In genomic region chr13:41131665-41132511, GRCh38 we compare ENCODE assay signal across 8 cellular contexts. TPM values are rescaled to one million over a fixed set of nuclear protein-coding genes. Genes with fewer than 3 reads are reported as not detected.
DNase-seq lines count a peak whose midpoint lies in the region; ATAC-seq and TF ChIP-seq lines count a peak whose summit lies in the region.
"Not testable (repeated sequence)": the region's sequence is repeated elsewhere in the genome, so short reads cannot be mapped to it uniquely, and the experiment has no call there.

No MANE protein-coding gene starts in this region.

- not testable (repeated sequence) for H3K27me3 Mint-ChIP-seq in GM23338 (ENCODE audit: insufficient read depth, low read depth, poor library complexity); T-cell; natural killer cell (ENCODE audit: low read depth in 2 of 2)

- peaks cover 18% of the 10 kb centered on the region for H3K36me3 ChIP-seq in DND-41 (ENCODE audit: insufficient read depth, low read length)
- not testable (repeated sequence) for H3K36me3 ChIP-seq in GM23338 (ENCODE audit: insufficient read depth); body of pancreas (replicated peaks in 1 of 2; ENCODE audit: insufficient read depth in 1 of 2, low read depth in 2 of 2); heart left ventricle

- H3F3A ChIP-seq in GM23338 (replicated peaks; ENCODE audit: low read depth) = not testable (repeated sequence)

- H3K9ac ChIP-seq in DND-41 (ENCODE audit: low read depth, low read length) = peak overlapping the region; percentile 67

- peak overlapping the region; percentile 45 to 92 for H3K4me3 ChIP-seq in DND-41 (ENCODE audit: low read depth in 1 of 2, low read length in 2 of 2)
- peak overlapping the region; percentile 59 for H3K4me3 ChIP-seq in GM23338
- peak overlapping the region; percentile 75 for H3K4me3 ChIP-seq in HL-60 (replicated peaks; ENCODE audit: insufficient read depth, low read length)
- peak overlapping the region; percentile 67 to 84 for H3K4me3 ChIP-seq in body of pancreas
- peak overlapping the region; percentile 64 to 88 (median 76) for H3K4me3 ChIP-seq in heart left ventricle

- peak; percentile 7 for ATAC-seq in DND-41 (ENCODE audit: insufficient read depth, low read depth)
- ATAC-seq in GM23338 = peak; percentile 36
- ATAC-seq in T-cell (replicated peaks in 1 of 4) = peak in 3 of 4 experiments; percentile 3 to 8 (median 7)
- ATAC-seq in body of pancreas = peak; percentile 17
- ATAC-seq in heart left ventricle = peak; percentile 28 to 35 (median 34)
- peak; percentile 1 to 10 (median 8) for ATAC-seq in natural killer cell

- H3K27me3 ChIP-seq in DND-41 (ENCODE audit: insufficient read depth, low read length, poor library complexity); GM23338 (ENCODE audit: insufficient read depth); HL-60 (ENCODE audit: insufficient read depth, poor library complexity, severe bottlenecking); body of pancreas; heart left ventricle: not testable (repeated sequence)

- peaks cover 49% of the 10 kb centered on the region for H3K4me1 ChIP-seq in DND-41 (ENCODE audit: insufficient read depth, low read length)
- H3K4me1 ChIP-seq in GM23338 (ENCODE audit: insufficient read depth) = peaks cover 17% of the 10 kb centered on the region
- peaks cover 44% of the 10 kb centered on the region for H3K4me1 ChIP-seq in body of pancreas
- peaks cover 0 to 54% (median 35%) of the 10 kb centered on the region in 12 donors for H3K4me1 ChIP-seq in heart left ventricle

- H3K36me3 Mint-ChIP-seq in GM23338 (ENCODE audit: low read depth) (peaks cover 20% of the 10 kb centered on the region), T-cell (peaks cover 13% of the 10 kb centered on the region)
- H3K36me3 Mint-ChIP-seq in natural killer cell = not testable (repeated sequence)

- POLR2A ChIA-PET in T-cell (lab: Charles Lee) = not testable (repeated sequence)

- TF ChIP-seq POLR2A in body of pancreas (IDR thresholded peaks at IDR 0.05); heart left ventricle (IDR thresholded peaks at IDR 0.05): not testable (repeated sequence)

- H3K79me2 ChIP-seq in DND-41 (ENCODE audit: insufficient read depth, low read length) (peaks cover 70% of the 10 kb centered on the region), GM23338 (replicated peaks; ENCODE audit: insufficient read depth) (peaks cover 39% of the 10 kb centered on the region)

- not testable (repeated sequence) for H3K9me3 Mint-ChIP-seq in GM23338, T-cell, natural killer cell

- CTCF ChIA-PET in T-cell (lab: Charles Lee) = not testable (repeated sequence)

- H3K4me1 Mint-ChIP-seq in GM23338 (peaks cover 32% of the 10 kb centered on the region), T-cell (peaks cover 54 to 63% (median 56%) of the 10 kb centered on the region in 3 donors), natural killer cell (peaks cover 40 to 41% of the 10 kb centered on the region in 2 donors)

- H3K27ac Mint-ChIP-seq in GM23338 (peak overlapping the region; percentile 96), T-cell (peak overlapping the region; percentile 92 to 94), natural killer cell (peak overlapping the region; percentile 93 to 96)

- intact Hi-C loops in body of pancreas (cut with DNase I) = not testable (repeated sequence)
- intact Hi-C loops in heart left ventricle (cut with DNase I) (loop anchor here in 9 of 10 donors (1.0 to 5.0 kb wide), 6 partner anchors 60 to 130 kb away; partner anchors contain the start of genes KBTBD7 (in 9 of the 9), WBP4 (in 2 of the 9) and MTRF1 (in 1 of the 9)), natural killer cell (cut with micrococcal nuclease) (loop anchor here (1.0 kb wide), 4 partner anchors 62 to 179 kb away; partner anchors contain the start of genes KBTBD7, MTRF1, NAA16 and WBP4)

- TF ChIP-seq CTCF in DND-41 (IDR thresholded peaks at IDR 0.05; ENCODE audit: borderline replicate concordance, extremely low read depth, low read length, poor library complexity, severe bottlenecking); GM23338 (conservative IDR thresholded peaks at IDR 0.05; ENCODE audit: low read depth in 2 of 2); HL-60 (IDR thresholded peaks at IDR 0.05; ENCODE audit: insufficient read depth, low read length); body of pancreas (IDR thresholded peaks at IDR 0.05); heart left ventricle (IDR thresholded peaks at IDR 0.05); natural killer cell (IDR thresholded peaks at IDR 0.05): not testable (repeated sequence)

- H4K20me1 ChIP-seq in DND-41 (ENCODE audit: insufficient read depth, low read length); GM23338 (replicated peaks; ENCODE audit: insufficient read depth): not testable (repeated sequence)

- peak overlapping the region; percentile 74 for H2AFZ ChIP-seq in DND-41 (ENCODE audit: low read depth, low read length)
- not testable (repeated sequence) for H2AFZ ChIP-seq in GM23338

- peak overlapping the region; percentile 88 for H3K4me2 ChIP-seq in DND-41 (ENCODE audit: insufficient read depth, low read length)
- H3K4me2 ChIP-seq in GM23338 = peak overlapping the region; percentile 81

- H3K4me3 Mint-ChIP-seq in GM23338 (peak overlapping the region; percentile 97), T-cell (peak overlapping the region; percentile 96 to 99 (median 98)), natural killer cell (peak overlapping the region; percentile 98)

- WGBS in body of pancreas, 2 donors = 24 to 37% methylated on average over 12 to 48 of the region's 48 CpGs
- WGBS in heart left ventricle, 4 donors = 21 to 32% (median 25%) methylated on average over 17 to 48 of the region's 48 CpGs

- H3K9me2 ChIP-seq in GM23338 (ENCODE audit: insufficient read depth) = not testable (repeated sequence)

- H3K9me3 ChIP-seq in DND-41 (ENCODE audit: insufficient read depth, low read length, severe bottlenecking); body of pancreas; heart left ventricle: not testable (repeated sequence)

- H3K27ac ChIP-seq in DND-41 (ENCODE audit: low read length) = peak overlapping the region; percentile 76
- not testable (repeated sequence) for H3K27ac ChIP-seq in GM23338 (ENCODE audit: low read depth)
- H3K27ac ChIP-seq in HL-60 (replicated peaks) = peak overlapping the region; percentile 80
- peak overlapping the region; percentile 39 to 82 (median 75) for H3K27ac ChIP-seq in body of pancreas
- H3K27ac ChIP-seq in heart left ventricle = peak overlapping the region; percentile 77 to 91 (median 86)
- H3K27ac ChIP-seq in substantia nigra (ENCODE audit: low read depth, low read length, poor library complexity, severe bottlenecking) = peak overlapping the region; percentile 81

- DNase-seq in DND-41; GM23338 (ENCODE audit: low spot score); HL-60 (ENCODE audit: low read depth in 1 of 2, low spot score in 1 of 2); T-cell; natural killer cell: not testable (repeated sequence)
- DNase-seq in body of pancreas (peak in 3 of 4 donors; percentile 22 to 48 (median 35)), heart left ventricle (peak; percentile 5 to 69 (median 42)), substantia nigra (lab: John Stamatoyannopoulos, UW) (peak in 15 of 49 donors; percentile 10 to 66 (median 32))

RNA-seq across cellular contexts. Expression of gene KBTBD6, which starts 0.7 kb away (rescaled TPM):
- 12.5 and 13.5 TPM in 2 replicates for total RNA-seq in GM23338 (2014; rRNA removed; shearing (Covaris generic))
- polyA plus RNA-seq in GM23338 (2016; fragmentation: Nextera tagmentation; extraction: Ambion mirVana) (4.9 and 5.7 TPM in 2 replicates), heart left ventricle (1 to 10 TPM; 3.3 to 3.4 TPM)
- total RNA-seq in T-cell (1 to 10 TPM; 3.0 to 8.8 (median 7.8) TPM), body of pancreas (1 to 10 TPM; 1.6 to 4.7 TPM), heart left ventricle (10 to 100 TPM in 2 of 9 donors, 1 to 10 TPM in 7; 6.1 to 11.9 (median 6.7) TPM), natural killer cell (1 to 10 TPM; 1.7 to 3.2 (median 3.1) TPM)
